Comparison of ENCODE assay signal across 8 cellular contexts in the genomic region with DNA sequence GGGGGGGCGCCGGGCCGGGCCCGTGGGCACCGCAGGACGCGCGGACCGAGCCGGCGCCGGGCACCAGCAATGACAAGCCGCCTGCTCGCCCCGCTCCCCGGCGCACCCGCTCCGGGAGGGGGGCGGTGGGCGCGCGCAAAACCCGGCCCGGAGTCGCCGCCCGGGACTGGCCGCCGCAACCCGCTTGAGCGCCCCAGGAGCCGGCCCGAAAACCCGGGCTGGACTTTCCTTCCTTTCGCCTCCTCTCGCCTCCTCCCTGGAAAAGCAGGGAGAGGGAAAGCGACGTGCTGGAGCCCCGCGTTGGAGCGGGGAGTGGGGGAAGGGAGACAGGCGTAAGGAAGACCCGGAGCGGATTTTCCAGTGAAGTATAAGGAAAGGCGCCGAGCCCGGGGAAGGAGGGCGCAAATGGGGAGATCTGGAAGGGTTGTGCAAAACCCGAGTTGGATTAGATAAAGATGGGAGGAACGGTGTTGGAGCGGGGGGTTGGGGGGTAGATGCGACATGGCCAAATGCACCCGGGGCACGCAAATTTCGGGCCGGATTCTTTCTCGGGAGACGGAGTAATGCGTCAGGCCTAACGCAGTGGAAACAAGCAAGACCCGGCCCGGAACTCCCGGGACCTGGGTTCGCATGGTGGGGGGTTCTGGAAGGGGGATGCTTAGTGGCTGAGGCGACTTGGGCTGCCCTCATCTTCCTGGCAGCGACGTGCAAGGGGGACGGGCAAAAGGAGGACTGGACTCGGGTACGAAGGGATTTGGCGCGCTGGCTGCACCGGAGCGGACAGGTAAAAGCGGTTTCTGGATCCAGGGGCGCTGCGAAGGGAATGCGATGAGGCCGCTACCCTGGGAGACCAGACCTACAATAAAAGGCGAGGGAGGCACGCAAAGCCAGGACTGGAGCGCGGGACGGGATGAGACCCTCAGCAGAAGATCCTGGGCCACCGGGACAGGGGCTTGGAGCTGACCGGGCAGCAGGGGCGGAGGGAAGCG. TPM values are rescaled to one million over a fixed set of nuclear protein-coding genes. Genes with fewer than 3 reads are reported as not detected.
DNase-seq lines count a peak whose midpoint lies in the region; ATAC-seq, FAIRE-seq and TF ChIP-seq lines count a peak whose summit lies in the region.
"Not testable (repeated sequence)": the region's sequence is repeated elsewhere in the genome, so short reads cannot be mapped to it uniquely, and the experiment has no call there.

No MANE protein-coding gene starts in this region.

- TF ChIP-seq CTCF in right atrium auricular region (IDR thresholded peaks at IDR 0.05): not testable (repeated sequence)

- peak; percentile 92 for FAIRE-seq in HTR-8/SVneo (lab: Jason Lieb, UNC)

- H3K4me3 ChIP-seq in right atrium auricular region: peak overlapping the region; percentile 44 to 72

- peak; percentile 98 for DNase-seq in Caki2 (ENCODE audit: low read depth)
- DNase-seq in HTR-8/SVneo (ENCODE audit: insufficient read length, low spot score): peak; percentile 73
- peak; percentile 78 for DNase-seq in NCI-H526 treated with DMSO at 0.1 percent for 48 hours (lab: John Stamatoyannopoulos, UW)
- peak; percentile 68 for DNase-seq in activated CD4-positive, alpha-beta T cell treated with anti-CD3 and anti-CD28 coated beads for 1 hour
- peak; percentile 87 for DNase-seq in brain pericyte (ENCODE audit: low read depth, low spot score)
- DNase-seq in right atrium auricular region (ENCODE audit: low spot score): peak; percentile 88
- DNase-seq in occipital lobe (lab: John Stamatoyannopoulos, UW): peak; percentile 92
- peak; percentile 72 for DNase-seq in stimulated activated naive B cell treated with anti-CD40 and anti-IgM and Interleukin-4, amounts not matched to agents 10 μg/mL and 1 μg/mL and 100 μg/mL, for 72 hours

- H3K4me1 Mint-ChIP-seq in stimulated activated naive B cell treated with anti-CD40 and anti-IgM and Interleukin-4, amounts not matched to agents 10 μg/mL and 1 μg/mL and 100 μg/mL, for 72 hours: peaks cover 17 to 33% of the 10 kb centered on the region in 2 donors

- peaks cover 57 to 75% of the 10 kb centered on the region in 2 donors for H3K27me3 Mint-ChIP-seq in stimulated activated naive B cell treated with anti-CD40 and anti-IgM and Interleukin-4, amounts not matched to agents 10 μg/mL and 1 μg/mL and 100 μg/mL, for 72 hours

- ATAC-seq in stimulated activated naive B cell treated with anti-CD40 and anti-IgM and Interleukin-4, amounts not matched to agents 10 μg/mL and 1 μg/mL and 100 μg/mL, for 72 hours (replicated peaks): peak; percentile 75

- not testable (repeated sequence) for H3K9me3 Mint-ChIP-seq in stimulated activated naive B cell treated with anti-CD40 and anti-IgM and Interleukin-4, amounts not matched to agents 10 μg/mL and 1 μg/mL and 100 μg/mL, for 72 hours

- peaks cover 7 to 14% of the 10 kb centered on the region in 2 donors for H3K4me1 ChIP-seq in right atrium auricular region

- H3K36me3 ChIP-seq in right atrium auricular region: not testable (repeated sequence)

- peak overlapping the region; percentile 50 to 73 for H3K27ac ChIP-seq in right atrium auricular region

- not testable (repeated sequence) for H3K27me3 ChIP-seq in right atrium auricular region

- peak overlapping the region; percentile 92 to 96 for H3K4me3 Mint-ChIP-seq in stimulated activated naive B cell treated with anti-CD40 and anti-IgM and Interleukin-4, amounts not matched to agents 10 μg/mL and 1 μg/mL and 100 μg/mL, for 72 hours

- peak overlapping the region; percentile 89 for H3K27ac Mint-ChIP-seq in stimulated activated naive B cell treated with anti-CD40 and anti-IgM and Interleukin-4, amounts not matched to agents 10 μg/mL and 1 μg/mL and 100 μg/mL, for 72 hours

- not testable (repeated sequence) for H3K36me3 Mint-ChIP-seq in stimulated activated naive B cell treated with anti-CD40 and anti-IgM and Interleukin-4, amounts not matched to agents 10 μg/mL and 1 μg/mL and 100 μg/mL, for 72 hours

- in situ Hi-C loops in Caki2 (cut with HindIII; ENCODE audit: low pct_unique_long_range_greater_than_20kb, low sequenced_read_pairs): not testable (repeated sequence)

- H3K9me3 ChIP-seq in right atrium auricular region: not testable (repeated sequence)

RNA-seq across cellular contexts. Expression of a gene that starts 1.1 kb away (rescaled TPM):
- total RNA-seq in Caki2 (2014; rRNA removed; shearing (Covaris generic); ENCODE audit: low replicate concordance): 2.4 and 4.1 TPM in 2 replicates
- total RNA-seq in right atrium auricular region (10 to 100 TPM; 21.0 to 31.2 TPM), occipital lobe (47.9 TPM)

Comparison
In these comparisons a context has a peak if more than half of its experiments do, and no peak if none do; other contexts are left out.
1. Peak in every context shown above with its lines: DNase-seq, ATAC-seq, H3K4me3 ChIP-seq and H3K27ac ChIP-seq.